In the genomic region with DNA sequence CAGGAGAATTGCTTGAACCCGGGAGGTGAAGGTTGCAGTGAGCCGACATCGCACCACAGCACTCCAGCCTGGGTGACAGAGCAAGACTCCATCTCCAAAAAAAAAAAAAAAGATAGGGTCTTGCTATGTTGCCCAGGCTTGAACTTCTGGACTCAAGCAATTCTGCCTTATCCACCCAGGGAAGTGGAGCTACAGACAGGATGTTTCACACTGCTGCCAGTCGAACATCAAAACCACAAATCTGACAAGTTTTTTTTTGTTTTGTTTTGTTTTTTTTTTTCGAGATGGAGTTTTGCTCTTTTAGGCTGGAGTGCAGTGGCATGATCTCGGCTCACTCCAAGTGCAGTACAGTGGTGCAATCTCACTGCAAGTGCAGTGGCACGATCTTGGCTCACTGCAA, we compare ENCODE assay signal across 18 cellular contexts. TPM values are rescaled to one million over a fixed set of nuclear protein-coding genes. Genes with fewer than 3 reads are reported as not detected.
DNase-seq lines count a peak whose midpoint lies in the region; ATAC-seq and TF ChIP-seq lines count a peak whose summit lies in the region.
"Had no signal": no experiment of that assay in that cellular context is flagged by ENCODE, and none has a peak within 500 bp of the region (broad histone marks: within the 10 kb centered on the region; RNA-seq: fewer than 3 reads in every experiment).

No MANE protein-coding gene starts in this region.

- H3K4me1 ChIP-seq in CD8-positive, alpha-beta T cell (ENCODE audit: insufficient read depth, low read length), result peaks cover 10% of the 10 kb centered on the region
- H3K4me1 ChIP-seq: Caco-2 had no signal

- TF ChIP-seq CTCF in CD8-positive, alpha-beta T cell (IDR thresholded peaks at IDR 0.05), result no peak
- no peak for TF ChIP-seq CTCF in activated CD8-positive, alpha-beta T cell treated with anti-CD3 and anti-CD28 coated beads for 36 hours (IDR thresholded peaks at IDR 0.05)

- POLR2A ChIA-PET in activated CD4-positive, alpha-beta memory T cell treated with anti-CD3 and anti-CD28 coated beads, Interleukin-2, amount 10 ng/mL, durations not matched to agents 7 days and 5 days (lab: Charles Lee), result interaction anchor here (4.0 kb wide), 1 partner anchor 10 kb away, joined by 31 read pairs; a partner anchor contains a TSS
- POLR2A ChIA-PET in activated CD4-positive, alpha-beta memory T cell treated with anti-CD3 and anti-CD28 coated beads for 36 hours (lab: Charles Lee), result interaction anchor here (0.6 to 1.0 kb wide), 2 partner anchors 8 to 125 kb away, joined by 4 to 6 read pairs; no protein-coding TSS in a partner anchor
- POLR2A ChIA-PET in CD8-positive, alpha-beta T cell (lab: Charles Lee), result interaction anchor here (0.6 to 1.4 kb wide), 7 partner anchors 9 to 519 kb away, joined by 3 to 6 read pairs (median 3); a partner anchor contains a TSS
- POLR2A ChIA-PET in activated CD8-positive, alpha-beta T cell treated with anti-CD3 and anti-CD28 coated beads for 36 hours (lab: Charles Lee), result interaction anchor here (1.3 to 1.6 kb wide), 3 partner anchors 8 to 45 kb away, joined by 3 to 6 read pairs (median 5); a partner anchor contains a TSS

- H3K9me3 Mint-ChIP-seq in activated CD4-positive, alpha-beta memory T cell treated with anti-CD3 and anti-CD28 coated beads, Interleukin-2, amount 10 ng/mL, durations not matched to agents 7 days and 5 days, result no peaks in the 10 kb centered on the region
- no peaks in the 10 kb centered on the region for H3K9me3 Mint-ChIP-seq in activated CD4-positive, alpha-beta memory T cell treated with anti-CD3 and anti-CD28 coated beads for 36 hours
- no peaks in the 10 kb centered on the region for H3K9me3 Mint-ChIP-seq in CD8-positive, alpha-beta T cell
- H3K9me3 Mint-ChIP-seq in activated CD8-positive, alpha-beta T cell treated with anti-CD3 and anti-CD28 coated beads for 36 hours, result no peaks in the 10 kb centered on the region

- H3K27ac Mint-ChIP-seq in activated CD4-positive, alpha-beta memory T cell treated with anti-CD3 and anti-CD28 coated beads, Interleukin-2, amount 10 ng/mL, durations not matched to agents 7 days and 5 days, result peak overlapping the region; percentile 12
- H3K27ac Mint-ChIP-seq in activated CD4-positive, alpha-beta memory T cell treated with anti-CD3 and anti-CD28 coated beads for 36 hours, result no peak overlapping the region
- H3K27ac Mint-ChIP-seq in CD8-positive, alpha-beta T cell, result no peak overlapping the region
- no peak overlapping the region for H3K27ac Mint-ChIP-seq in activated CD8-positive, alpha-beta T cell treated with anti-CD3 and anti-CD28 coated beads for 36 hours

- no peaks in the 10 kb centered on the region for H3K27me3 Mint-ChIP-seq in activated CD4-positive, alpha-beta memory T cell treated with anti-CD3 and anti-CD28 coated beads, Interleukin-2, amount 10 ng/mL, durations not matched to agents 7 days and 5 days
- no peaks in the 10 kb centered on the region for H3K27me3 Mint-ChIP-seq in activated CD4-positive, alpha-beta memory T cell treated with anti-CD3 and anti-CD28 coated beads for 36 hours
- no peaks in the 10 kb centered on the region for H3K27me3 Mint-ChIP-seq in CD8-positive, alpha-beta T cell (ENCODE audit: low read depth)
- no peaks in the 10 kb centered on the region for H3K27me3 Mint-ChIP-seq in activated CD8-positive, alpha-beta T cell treated with anti-CD3 and anti-CD28 coated beads for 36 hours

- H3K9me3 ChIP-seq in CD8-positive, alpha-beta T cell (ENCODE audit: low read length), result no peaks in the 10 kb centered on the region
- H3K9me3 ChIP-seq: BLaER1 treated with 17β-estradiol and CSF1 and Interleukin-3, amounts not matched to agents 10 nM and 100 nM; Caco-2; MG63 had no signal

- H3K36me3 Mint-ChIP-seq in activated CD4-positive, alpha-beta memory T cell treated with anti-CD3 and anti-CD28 coated beads, Interleukin-2, amount 10 ng/mL, durations not matched to agents 7 days and 5 days (ENCODE audit: low read depth), result no peaks in the 10 kb centered on the region
- peaks cover 9% of the 10 kb centered on the region for H3K36me3 Mint-ChIP-seq in activated CD4-positive, alpha-beta memory T cell treated with anti-CD3 and anti-CD28 coated beads for 36 hours
- peaks cover 16% of the 10 kb centered on the region for H3K36me3 Mint-ChIP-seq in CD8-positive, alpha-beta T cell
- H3K36me3 Mint-ChIP-seq in activated CD8-positive, alpha-beta T cell treated with anti-CD3 and anti-CD28 coated beads for 36 hours (ENCODE audit: low read depth), result peaks cover 13% of the 10 kb centered on the region

- intact Hi-C loops in activated CD4-positive, alpha-beta memory T cell treated with anti-CD3 and anti-CD28 coated beads for 36 hours (cut with micrococcal nuclease), result no loop called here
- intact Hi-C loops in CD8-positive, alpha-beta T cell (cut with DNase I, micrococcal nuclease), result loop anchor here in 1 of 2 experiments (10.0 kb wide), 1 partner anchor 327 kb away; a partner anchor contains a TSS
- intact Hi-C loops in activated CD8-positive, alpha-beta T cell treated with anti-CD3 and anti-CD28 coated beads for 36 hours (cut with micrococcal nuclease), result no loop called here

- H3K27ac ChIP-seq in CD8-positive, alpha-beta T cell (ENCODE audit: low read depth, low read length), result no peak overlapping the region
- H3K27ac ChIP-seq: BLaER1 treated with 17β-estradiol and CSF1 and Interleukin-3, amounts not matched to agents 10 nM and 100 nM had no signal

- no peaks in the 10 kb centered on the region for H3K27me3 ChIP-seq in CD8-positive, alpha-beta T cell (ENCODE audit: insufficient read depth, low read length)
- H3K27me3 ChIP-seq: BLaER1 treated with 17β-estradiol and CSF1 and Interleukin-3, amounts not matched to agents 10 nM and 100 nM; MG63 had no signal

- CTCF ChIA-PET in activated CD4-positive, alpha-beta memory T cell treated with anti-CD3 and anti-CD28 coated beads, Interleukin-2, amount 10 ng/mL, durations not matched to agents 7 days and 5 days (lab: Charles Lee), result interaction anchor here (0.6 to 1.5 kb wide), 3 partner anchors 10 to 63 kb away, joined by 3 to 6 read pairs (median 5); a partner anchor contains a TSS
- CTCF ChIA-PET in activated CD4-positive, alpha-beta memory T cell treated with anti-CD3 and anti-CD28 coated beads for 36 hours (lab: Charles Lee), result no interaction called here
- CTCF ChIA-PET in CD8-positive, alpha-beta T cell (lab: Charles Lee), result interaction anchor here (0.7 kb wide), 2 partner anchors 9 to 32 kb away, joined by 3 to 5 read pairs; no protein-coding TSS in a partner anchor
- CTCF ChIA-PET in activated CD8-positive, alpha-beta T cell treated with anti-CD3 and anti-CD28 coated beads for 36 hours (lab: Charles Lee), result interaction anchor here (1.3 to 1.7 kb wide), 2 partner anchors 10 to 11 kb away, joined by 3 read pairs; a partner anchor contains a TSS

- H3K36me3 ChIP-seq in CD8-positive, alpha-beta T cell (ENCODE audit: insufficient read depth, low read length), result no peaks in the 10 kb centered on the region

- H3K4me3 Mint-ChIP-seq in activated CD4-positive, alpha-beta memory T cell treated with anti-CD3 and anti-CD28 coated beads, Interleukin-2, amount 10 ng/mL, durations not matched to agents 7 days and 5 days, result no peak overlapping the region
- no peak overlapping the region for H3K4me3 Mint-ChIP-seq in activated CD4-positive, alpha-beta memory T cell treated with anti-CD3 and anti-CD28 coated beads for 36 hours
- H3K4me3 Mint-ChIP-seq in CD8-positive, alpha-beta T cell, result no peak overlapping the region
- no peak overlapping the region for H3K4me3 Mint-ChIP-seq in activated CD8-positive, alpha-beta T cell treated with anti-CD3 and anti-CD28 coated beads for 36 hours

- no peak for DNase-seq in activated CD4-positive, alpha-beta memory T cell treated with anti-CD3 and anti-CD28 coated beads, Interleukin-2, amount 10 ng/mL, durations not matched to agents 7 days and 5 days
- no peak for DNase-seq in activated CD4-positive, alpha-beta memory T cell treated with anti-CD3 and anti-CD28 coated beads for 36 hours
- peak in 1 of 7 experiments; percentile 14 for DNase-seq in CD8-positive, alpha-beta T cell
- DNase-seq in activated CD8-positive, alpha-beta T cell treated with anti-CD3 and anti-CD28 coated beads for 36 hours, result no peak
- DNase-seq in mesenteric fat pad (ENCODE audit: low spot score) (peak; percentile 16), SKM-1 treated with dmso at 0.1 percent for 144 hours (lab: John Stamatoyannopoulos, UW; ENCODE audit: unreplicated experiment) (no peak), NCI-H1436 (lab: John Stamatoyannopoulos, UW) (no peak)
- DNase-seq: Caco-2, DMS153, MG63, NCI-H1105, NCI-H1930, NCI-H2171 treated with DMSO at 0.1 percent for 48 hours, NCI-H446 treated with DMSO at 0.1 percent for 48 hours, RPMI8226, SIG-M5 had no signal

- no peak overlapping the region for H3K4me3 ChIP-seq in CD8-positive, alpha-beta T cell (ENCODE audit: low read depth, low read length)
- H3K4me3 ChIP-seq: BLaER1 treated with 17β-estradiol and CSF1 and Interleukin-3, amounts not matched to agents 10 nM and 100 nM; MG63 had no signal

- H3K4me1 Mint-ChIP-seq in activated CD4-positive, alpha-beta memory T cell treated with anti-CD3 and anti-CD28 coated beads, Interleukin-2, amount 10 ng/mL, durations not matched to agents 7 days and 5 days, result peaks cover 18% of the 10 kb centered on the region
- peaks cover 24% of the 10 kb centered on the region for H3K4me1 Mint-ChIP-seq in activated CD4-positive, alpha-beta memory T cell treated with anti-CD3 and anti-CD28 coated beads for 36 hours (ENCODE audit: low read depth)
- H3K4me1 Mint-ChIP-seq in CD8-positive, alpha-beta T cell (ENCODE audit: low read depth), result peaks cover 48% of the 10 kb centered on the region
- peaks cover 27% of the 10 kb centered on the region for H3K4me1 Mint-ChIP-seq in activated CD8-positive, alpha-beta T cell treated with anti-CD3 and anti-CD28 coated beads for 36 hours (ENCODE audit: low read depth)

- ATAC-seq in CD8-positive, alpha-beta T cell, result peak; percentile 58
- peak; percentile 13 for ATAC-seq in activated CD8-positive, alpha-beta T cell treated with anti-CD3 and anti-CD28 coated beads for 36 hours
- ATAC-seq in GM18502 (IDR thresholded peaks at IDR 0.05; ENCODE audit: poor library complexity, unreplicated experiment), result no peak

RNA-seq across cellular contexts. Expression of a gene that starts 10.8 kb away (rescaled TPM):
- 10 to 100 TPM; 16.4 to 16.8 TPM for total RNA-seq in activated CD4-positive, alpha-beta memory T cell treated with anti-CD3 and anti-CD28 coated beads, Interleukin-2, amount 10 ng/mL, durations not matched to agents 7 days and 5 days
- total RNA-seq in activated CD4-positive, alpha-beta memory T cell treated with anti-CD3 and anti-CD28 coated beads for 36 hours, result 10 to 100 TPM; 24.8 to 25.1 TPM
- total RNA-seq in CD8-positive, alpha-beta T cell, result 10 to 100 TPM; 23.8 to 24.5 TPM
- 10 to 100 TPM; 26.6 to 28.0 TPM for total RNA-seq in activated CD8-positive, alpha-beta T cell treated with anti-CD3 and anti-CD28 coated beads for 36 hours
- 13.1 TPM for total RNA-seq in mesenteric fat pad
